Comparison of ENCODE assay signal across 1 cellular context in the genomic region with DNA sequence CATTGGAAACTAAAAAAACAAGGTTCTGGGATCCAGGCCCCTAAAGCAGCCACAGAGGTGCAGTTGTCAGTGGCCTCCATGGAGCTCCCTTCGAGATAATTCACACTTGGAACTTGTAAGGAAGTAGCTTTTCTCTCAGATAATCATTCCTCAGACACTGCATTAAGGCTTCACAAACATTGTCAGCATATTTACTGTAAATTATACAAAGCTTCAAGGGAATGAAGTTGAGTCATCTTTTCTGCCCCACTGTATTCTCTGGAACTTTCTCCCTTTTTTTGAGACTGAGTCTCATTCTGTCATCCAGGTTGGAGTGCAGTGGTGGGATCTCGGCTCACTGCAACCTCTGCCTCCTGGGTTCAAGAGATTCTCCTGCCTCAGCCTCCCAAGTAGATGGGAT.
A peak's percentile ranks its signal among the peaks of the same experiment; 100 is the strongest.
TF ChIP-seq lines count a peak whose summit lies in the region.

No MANE protein-coding gene starts in this region.

TF ChIP-seq in K562, 482 proteins besides CTCF, POLR2A, EP300 and RAD21:
- peak; percentile 48; the same call in 1 of the 2 replicates for TF ChIP-seq ZNF316 (IDR thresholded peaks at IDR 0.05)
- TF ChIP-seq, protein P1, sequence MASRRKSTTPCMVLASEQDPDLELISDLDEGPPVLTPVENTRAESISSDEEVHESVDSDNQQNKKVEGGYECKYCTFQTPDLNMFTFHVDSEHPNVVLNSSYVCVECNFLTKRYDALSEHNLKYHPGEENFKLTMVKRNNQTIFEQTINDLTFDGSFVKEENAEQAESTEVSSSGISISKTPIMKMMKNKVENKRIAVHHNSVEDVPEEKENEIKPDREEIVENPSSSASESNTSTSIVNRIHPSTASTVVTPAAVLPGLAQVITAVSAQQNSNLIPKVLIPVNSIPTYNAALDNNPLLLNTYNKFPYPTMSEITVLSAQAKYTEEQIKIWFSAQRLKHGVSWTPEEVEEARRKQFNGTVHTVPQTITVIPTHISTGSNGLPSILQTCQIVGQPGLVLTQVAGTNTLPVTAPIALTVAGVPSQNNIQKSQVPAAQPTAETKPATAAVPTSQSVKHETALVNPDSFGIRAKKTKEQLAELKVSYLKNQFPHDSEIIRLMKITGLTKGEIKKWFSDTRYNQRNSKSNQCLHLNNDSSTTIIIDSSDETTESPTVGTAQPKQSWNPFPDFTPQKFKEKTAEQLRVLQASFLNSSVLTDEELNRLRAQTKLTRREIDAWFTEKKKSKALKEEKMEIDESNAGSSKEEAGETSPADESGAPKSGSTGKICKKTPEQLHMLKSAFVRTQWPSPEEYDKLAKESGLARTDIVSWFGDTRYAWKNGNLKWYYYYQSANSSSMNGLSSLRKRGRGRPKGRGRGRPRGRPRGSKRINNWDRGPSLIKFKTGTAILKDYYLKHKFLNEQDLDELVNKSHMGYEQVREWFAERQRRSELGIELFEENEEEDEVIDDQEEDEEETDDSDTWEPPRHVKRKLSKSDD (conservative IDR thresholded peaks at IDR 0.05; ENCODE audit: low read length), result no peak
